In genomic region chrX:27815209-27815608, GRCh38 we compare ENCODE assay signal across 1 cellular context.
TF ChIP-seq lines count a peak whose summit lies in the region.

No MANE protein-coding gene starts in this region.

TF ChIP-seq in A549, 52 proteins besides CTCF, POLR2A, EP300 and RAD21 (continued from another document):
- TF ChIP-seq BCL3 (IDR thresholded peaks at IDR 0.05) = no peak
- TF ChIP-seq HOXB13 (CRISPR knock-in tag; IDR thresholded peaks at IDR 0.05; ENCODE audit: low read depth) = no peak
- TF ChIP-seq PHF8 (IDR thresholded peaks at IDR 0.05; ENCODE audit: borderline replicate concordance, low read depth) = no peak
- no peak for TF ChIP-seq NFE2L2 (conservative IDR thresholded peaks at IDR 0.05; ENCODE audit: low read length)
- TF ChIP-seq ZNF302 (CRISPR knock-in tag; IDR thresholded peaks at IDR 0.05) = no peak
- no peak for TF ChIP-seq EHMT2 (IDR thresholded peaks at IDR 0.05; ENCODE audit: low read depth)
- TF ChIP-seq FOSL2 (IDR thresholded peaks at IDR 0.05) = no peak
- no peak for TF ChIP-seq FOSL2 (CRISPR knock-in tag; IDR thresholded peaks at IDR 0.05)
